ENCODE assay signal across 9 cellular contexts in genomic region chrX:47940448-47940847, GRCh38.
"Had no signal": no experiment of that assay in that cellular context is flagged by ENCODE, and none has a peak within 500 bp of the region (broad histone marks: within the 10 kb centered on the region; RNA-seq: fewer than 3 reads in every experiment).

No MANE protein-coding gene starts in this region.

- H3K4me3 Mint-ChIP-seq: GM23338, H9 had no signal

- DNase-seq: H9, HCEC 1CT, IMR-90, KBM-7 had no signal

- ATAC-seq: GM23338 had no signal

- H3K27ac Mint-ChIP-seq: GM23338, H9 had no signal

- H3K4me3 ChIP-seq: GM23338 had no signal

- FAIRE-seq: H1, H54, HTR-8/SVneo had no signal

- H3K4me2 ChIP-seq: GM23338 had no signal

- H2AFZ ChIP-seq: GM23338 had no signal

- H3K27ac ChIP-seq: HL-60 had no signal
